Comparison of ENCODE assay signal across 8 cellular contexts in genomic region chr9:22009563-22009867, GRCh38. TPM values are rescaled to one million over a fixed set of nuclear protein-coding genes. Genes with fewer than 3 reads are reported as not detected.
DNase-seq lines count a peak whose midpoint lies in the region; ATAC-seq and TF ChIP-seq lines count a peak whose summit lies in the region.

No MANE protein-coding gene starts in this region.

- TF ChIP-seq POLR2A in HCT116 (IDR thresholded peaks at IDR 0.05; ENCODE audit: borderline replicate concordance, extremely low read depth, insufficient read depth, insufficient read length) (no peak), tibial nerve (IDR thresholded peaks at IDR 0.05) (no peak)

- H3K4me1 ChIP-seq in HCT116 (ENCODE audit: control insufficient read depth in 1 of 2, insufficient read depth in 2 of 2, low read length in 2 of 2) (peaks cover 5 to 6% of the 10 kb centered on the region in 2 experiments; a peak in 3 of 4 replicates), SJSA1 (replicated peaks) (peaks cover 5% of the 10 kb centered on the region), tibial nerve (peaks cover 0 to 33% (median 4%) of the 10 kb centered on the region in 4 donors)

- CTCF ChIA-PET in HCT116 (lab: Charles Lee): interaction anchor here (0.8 to 3.1 kb wide), 31 partner anchors 10 to 774 kb away, joined by 3 to 41 read pairs (median 5); partner anchors contain the start of genes CDKN2A and CDKN2B-AS1

- ATAC-seq in GM18511 (IDR thresholded peaks at IDR 0.05; ENCODE audit: unreplicated experiment) (peak; percentile 59), HCT116 (no peak)

- DNase-seq in HCT116 (ENCODE audit: low read depth, low spot score) (no peak), SJSA1 (ENCODE audit: low read depth in 1 of 2, low spot score in 2 of 2) (no peak), tibial nerve (ENCODE audit: low spot score in 2 of 2) (no peak), NCI-H774 (lab: John Stamatoyannopoulos, UW) (no peak), NCI-H187 treated with DMSO at 0.1 percent for 48 hours (lab: John Stamatoyannopoulos, UW) (no peak)
- DNase-seq in stimulated activated CD4-positive, alpha-beta T cell treated with anti-CD3 and anti-CD28 coated beads, Interleukin-2, amount 100 ng/mL, for 24 hours: no peak

- RAD21 ChIA-PET in HCT116 (lab: Charles Lee; ENCODE audit: low non-redundant PET in 1 of 2, low total read pairs in 2 of 2, uncharacterized antibody in 2 of 2, unreplicated experiment in 2 of 2): interaction anchor here (0.9 to 1.8 kb wide), 5 partner anchors 110 to 235 kb away, joined by 3 to 6 read pairs (median 6); no protein-coding TSS in a partner anchor

- peaks cover 7% of the 10 kb centered on the region; the same call in 1 of the 2 replicates for H3K79me2 ChIP-seq in HCT116 (ENCODE audit: insufficient read depth, low read length)

- H3K9me2 ChIP-seq in HCT116 (ENCODE audit: insufficient read depth): no peaks in the 10 kb centered on the region

- TF ChIP-seq RAD21 in HCT116 (IDR thresholded peaks at IDR 0.05; ENCODE audit: low read depth): no peak

- H2AFZ ChIP-seq in HCT116 (ENCODE audit: low read depth, low read length, poor library complexity, severe bottlenecking): peak overlapping the region; percentile 60

- H3K27me3 ChIP-seq in HCT116 (ENCODE audit: insufficient read depth, low read length) (no peaks in the 10 kb centered on the region), SJSA1 (replicated peaks) (no peaks in the 10 kb centered on the region), tibial nerve (peaks cover 0 to 26% of the 10 kb centered on the region in 2 donors)

- no peaks in the 10 kb centered on the region for H3K9me3 ChIP-seq in HCT116 (ENCODE audit: control insufficient read depth in 1 of 2, insufficient read depth in 1 of 2, low read depth in 1 of 2, low read length in 2 of 2)
- no peaks in the 10 kb centered on the region for H3K9me3 ChIP-seq in SJSA1 (replicated peaks)
- no peaks in the 10 kb centered on the region for H3K9me3 ChIP-seq in tibial nerve

- no peaks in the 10 kb centered on the region for H4K20me1 ChIP-seq in HCT116 (ENCODE audit: insufficient read depth)

- intact Hi-C loops in HCT116 (cut with micrococcal nuclease): loop anchor here (1.0 to 5.0 kb wide), 6 partner anchors 33 to 228 kb away; no protein-coding TSS in a partner anchor

- POLR2A ChIA-PET in HCT116 (lab: Charles Lee): interaction anchor here (0.7 to 2.1 kb wide), 23 partner anchors 9 to 328 kb away, joined by 3 to 10 read pairs (median 3); partner anchors contain the start of genes CDKN2A and CDKN2B-AS1

- TF ChIP-seq CTCF in HCT116 (IDR thresholded peaks at IDR 0.05 in 2 of 3, conservative IDR thresholded peaks at IDR 0.05 in 1 of 3; ENCODE audit: borderline replicate concordance in 1 of 3, insufficient read depth in 1 of 3, low read depth in 2 of 3, low read length in 2 of 3) (no peak), tibial nerve (IDR thresholded peaks at IDR 0.05) (no peak)

- peak overlapping the region; percentile 99 for H3K4me2 ChIP-seq in HCT116 (ENCODE audit: low read length)

- WGBS in tibial nerve, 2 donors: 5 to 7% methylated on average over 5 of the region's 5 CpGs

- peak overlapping the region; percentile 70 for H3K9ac ChIP-seq in HCT116 (ENCODE audit: low read length)

- no TSS peak for BruUV-seq in HCT116 (replicated peaks; lab: Mats Ljungman, UMichigan)

- H3K36me3 ChIP-seq in HCT116 (ENCODE audit: control insufficient read depth in 1 of 2, insufficient read depth in 2 of 2, low read length in 2 of 2): no peaks in the 10 kb centered on the region
- peaks cover 22% of the 10 kb centered on the region for H3K36me3 ChIP-seq in SJSA1
- H3K36me3 ChIP-seq in tibial nerve: peaks cover 0 to 8% (median 0%) of the 10 kb centered on the region in 3 donors

- TF ChIP-seq EP300 in tibial nerve (IDR thresholded peaks at IDR 0.05): no peak

- H3K4me3 ChIP-seq in HCT116 (replicated peaks in 1 of 2; ENCODE audit: low read depth in 1 of 2, low read length in 2 of 2) (peak overlapping the region; percentile 71 to 80), SJSA1 (peak overlapping the region; percentile 75; the same call in 1 of the 2 replicates), iPS-11a (ENCODE audit: low read depth, low read length) (peak overlapping the region; percentile 47), tibial nerve (peak overlapping the region; percentile 54 to 81 (median 62))

- peak overlapping the region; percentile 61; the same call in 1 of the 2 replicates for H3K27ac ChIP-seq in HCT116 (ENCODE audit: low read depth, low read length)
- no peak overlapping the region for H3K27ac ChIP-seq in SJSA1
- H3K27ac ChIP-seq in tibial nerve: peak overlapping the region in 3 of 4 donors; percentile 59 to 86 (median 77)

TF ChIP-seq in HCT116, 20 proteins besides CTCF, POLR2A, EP300 and RAD21:
- TF ChIP-seq CEBPB (IDR thresholded peaks at IDR 0.05; ENCODE audit: low read depth) (no peak), FOSL1 (IDR thresholded peaks at IDR 0.05; ENCODE audit: low read depth) (no peak), POLR2AphosphoS5 (IDR thresholded peaks at IDR 0.05; ENCODE audit: low read depth, low read length) (no peak), SIN3A (IDR thresholded peaks at IDR 0.05; ENCODE audit: low read depth) (no peak), SP1 (IDR thresholded peaks at IDR 0.05; ENCODE audit: low read depth) (no peak), REST (IDR thresholded peaks at IDR 0.05; ENCODE audit: low read depth) (no peak), JUND (IDR thresholded peaks at IDR 0.05) (no peak), EGR1 (IDR thresholded peaks at IDR 0.05; ENCODE audit: low read depth) (no peak), ZNF274 (IDR thresholded peaks at IDR 0.05; ENCODE audit: low read depth, low read length) (no peak), CBX3 (IDR thresholded peaks at IDR 0.05; ENCODE audit: low read depth) (no peak), TCF7L2 (IDR thresholded peaks at IDR 0.05; ENCODE audit: borderline replicate concordance, extremely low read depth, insufficient read depth, insufficient read length) (no peak), SRF (IDR thresholded peaks at IDR 0.05; ENCODE audit: low read depth) (no peak), EZH2 (IDR thresholded peaks at IDR 0.05) (no peak), ELF1 (IDR thresholded peaks at IDR 0.05; ENCODE audit: borderline replicate concordance, low read depth) (no peak), ZBTB33 (IDR thresholded peaks at IDR 0.05; ENCODE audit: extremely low read depth, insufficient replicate concordance, low read length) (no peak), ATF3 (IDR thresholded peaks at IDR 0.05) (no peak)
TF ChIP-seq in HCT116: peak in this region for 0.

RNA-seq across cellular contexts. Expression of gene CDKN2B, which starts 0.4 kb away (rescaled TPM):
- total RNA-seq in HCT116 (2021; ENCODE audit: unreplicated experiment) (9.8 TPM), tibial nerve (10 to 100 TPM; 18.2 to 33.1 (median 27.6) TPM)
- 6.4 and 8.4 TPM in 2 replicates for polyA plus RNA-seq in HCT116 (2012)
- total RNA-seq in SJSA1 (2014; rRNA removed; shearing (Covaris generic)): 22.3 and 29.6 TPM in 2 replicates

RNA-seq across cellular contexts. Expression of gene CDKN2B-AS1, which starts 14.9 kb away (rescaled TPM):
- total RNA-seq in HCT116 (2021; ENCODE audit: unreplicated experiment): 1.7 TPM
- 0.81 and 1.1 TPM in 2 replicates for polyA plus RNA-seq in HCT116 (2012)
- total RNA-seq in SJSA1 (2014; rRNA removed; shearing (Covaris generic)): 2.6 and 7.5 TPM in 2 replicates
- total RNA-seq in tibial nerve: 1 to 10 TPM in 1 of 4 donors, under 1 TPM in 2, not detected in 1; 0.59 to 1.5 (median 0.90) TPM

RNA-seq across cellular contexts. Expression of gene CDKN2A, which starts 15.3 kb away (rescaled TPM):
- total RNA-seq in HCT116 (2021; ENCODE audit: unreplicated experiment) (89.7 TPM), tibial nerve (10 to 100 TPM in 1 of 4 donors, 1 to 10 TPM in 3; 1.7 to 11.6 (median 2.4) TPM)
- 52.1 and 57.0 TPM in 2 replicates for polyA plus RNA-seq in HCT116 (2012)
- 198 and 290 TPM in 2 replicates for total RNA-seq in SJSA1 (2014; rRNA removed; shearing (Covaris generic))
